Comparison of ENCODE assay signal across 17 cellular contexts in genomic region chr1:183562701-183563100, GRCh38. TPM values are rescaled to one million over a fixed set of nuclear protein-coding genes. Genes with fewer than 3 reads are reported as not detected.
DNase-seq lines count a peak whose midpoint lies in the region; ATAC-seq and TF ChIP-seq lines count a peak whose summit lies in the region.
"Had no signal": no experiment of that assay in that cellular context is flagged by ENCODE, and none has a peak within 500 bp of the region (broad histone marks: within the 10 kb centered on the region; RNA-seq: fewer than 3 reads in every experiment).

No MANE protein-coding gene starts in this region.

- H3K4me1 Mint-ChIP-seq in activated CD8-positive, alpha-beta T cell treated with anti-CD3 and anti-CD28 coated beads, Interleukin-2, amount 10 ng/mL, durations not matched to agents 7 days and 5 days (ENCODE audit: low read depth): peaks cover 12% of the 10 kb centered on the region
- H3K4me1 Mint-ChIP-seq in activated CD8-positive, alpha-beta T cell treated with anti-CD3 and anti-CD28 coated beads for 36 hours (ENCODE audit: low read depth): peaks cover 6% of the 10 kb centered on the region
- peaks cover 54% of the 10 kb centered on the region for H3K4me1 Mint-ChIP-seq in dendritic cell treated with granulocyte-macrophage colony-stimulating factor and Interleukin-4, amounts not matched to agents 40 ng/mL and 50 ng/mL, for 4 days (ENCODE audit: low read depth)
- H3K4me1 Mint-ChIP-seq in nephron progenitor cell: no peaks in the 10 kb centered on the region
- H3K4me1 Mint-ChIP-seq in stimulated activated naive B cell treated with anti-CD40 and anti-IgM and Interleukin-4, amounts not matched to agents 10 μg/mL and 1 μg/mL and 100 μg/mL, for 72 hours: peaks cover 17 to 30% of the 10 kb centered on the region in 2 donors

- H3K27ac Mint-ChIP-seq in activated CD8-positive, alpha-beta T cell treated with anti-CD3 and anti-CD28 coated beads, Interleukin-2, amount 10 ng/mL, durations not matched to agents 7 days and 5 days: peak overlapping the region; percentile 76
- H3K27ac Mint-ChIP-seq in activated CD8-positive, alpha-beta T cell treated with anti-CD3 and anti-CD28 coated beads for 36 hours: no peak overlapping the region
- peak overlapping the region; percentile 73 for H3K27ac Mint-ChIP-seq in dendritic cell treated with granulocyte-macrophage colony-stimulating factor and Interleukin-4, amounts not matched to agents 40 ng/mL and 50 ng/mL, for 4 days
- peak overlapping the region; percentile 64 for H3K27ac Mint-ChIP-seq in nephron progenitor cell
- H3K27ac Mint-ChIP-seq in stimulated activated naive B cell treated with anti-CD40 and anti-IgM and Interleukin-4, amounts not matched to agents 10 μg/mL and 1 μg/mL and 100 μg/mL, for 72 hours: peak overlapping the region; percentile 73
- H3K27ac Mint-ChIP-seq: B cell had no signal

- no peak for TF ChIP-seq CTCF in activated CD8-positive, alpha-beta T cell treated with anti-CD3 and anti-CD28 coated beads for 36 hours (IDR thresholded peaks at IDR 0.05)
- no peak for TF ChIP-seq CTCF in nephron progenitor cell (IDR thresholded peaks at IDR 0.05)

- H3K4me3 Mint-ChIP-seq in activated CD8-positive, alpha-beta T cell treated with anti-CD3 and anti-CD28 coated beads, Interleukin-2, amount 10 ng/mL, durations not matched to agents 7 days and 5 days: no peak overlapping the region
- H3K4me3 Mint-ChIP-seq in activated CD8-positive, alpha-beta T cell treated with anti-CD3 and anti-CD28 coated beads for 36 hours: no peak overlapping the region
- H3K4me3 Mint-ChIP-seq in dendritic cell treated with granulocyte-macrophage colony-stimulating factor and Interleukin-4, amounts not matched to agents 40 ng/mL and 50 ng/mL, for 4 days: no peak overlapping the region
- no peak overlapping the region for H3K4me3 Mint-ChIP-seq in nephron progenitor cell
- no peak overlapping the region for H3K4me3 Mint-ChIP-seq in stimulated activated naive B cell treated with anti-CD40 and anti-IgM and Interleukin-4, amounts not matched to agents 10 μg/mL and 1 μg/mL and 100 μg/mL, for 72 hours
- H3K4me3 Mint-ChIP-seq: B cell; CD4-positive, alpha-beta memory T cell had no signal

- no peaks in the 10 kb centered on the region for H3K9me3 Mint-ChIP-seq in activated CD8-positive, alpha-beta T cell treated with anti-CD3 and anti-CD28 coated beads, Interleukin-2, amount 10 ng/mL, durations not matched to agents 7 days and 5 days (ENCODE audit: insufficient read depth)
- no peaks in the 10 kb centered on the region for H3K9me3 Mint-ChIP-seq in activated CD8-positive, alpha-beta T cell treated with anti-CD3 and anti-CD28 coated beads for 36 hours
- H3K9me3 Mint-ChIP-seq in dendritic cell treated with granulocyte-macrophage colony-stimulating factor and Interleukin-4, amounts not matched to agents 40 ng/mL and 50 ng/mL, for 4 days: no peaks in the 10 kb centered on the region
- no peaks in the 10 kb centered on the region for H3K9me3 Mint-ChIP-seq in nephron progenitor cell
- H3K9me3 Mint-ChIP-seq in stimulated activated naive B cell treated with anti-CD40 and anti-IgM and Interleukin-4, amounts not matched to agents 10 μg/mL and 1 μg/mL and 100 μg/mL, for 72 hours: peaks cover 0 to 1% of the 10 kb centered on the region in 2 donors
- H3K9me3 Mint-ChIP-seq: CD4-positive, alpha-beta memory T cell had no signal

- in situ Hi-C loops in ACHN (cut with HindIII; ENCODE audit: low pct_ligation_motif_present, low pct_unique_long_range_greater_than_20kb, low sequenced_read_pairs): no loop called here

- intact Hi-C loops in activated CD8-positive, alpha-beta T cell treated with anti-CD3 and anti-CD28 coated beads for 36 hours (cut with micrococcal nuclease): no loop called here
- intact Hi-C loops in dendritic cell treated with granulocyte-macrophage colony-stimulating factor and Interleukin-4, amounts not matched to agents 40 ng/mL and 50 ng/mL, for 4 days (cut with micrococcal nuclease): loop anchor here (10.0 kb wide), 1 partner anchor 62 kb away; no protein-coding TSS in a partner anchor

- no peaks in the 10 kb centered on the region for H3K27me3 Mint-ChIP-seq in activated CD8-positive, alpha-beta T cell treated with anti-CD3 and anti-CD28 coated beads, Interleukin-2, amount 10 ng/mL, durations not matched to agents 7 days and 5 days (ENCODE audit: low read depth)
- no peaks in the 10 kb centered on the region for H3K27me3 Mint-ChIP-seq in activated CD8-positive, alpha-beta T cell treated with anti-CD3 and anti-CD28 coated beads for 36 hours
- no peaks in the 10 kb centered on the region for H3K27me3 Mint-ChIP-seq in dendritic cell treated with granulocyte-macrophage colony-stimulating factor and Interleukin-4, amounts not matched to agents 40 ng/mL and 50 ng/mL, for 4 days
- H3K27me3 Mint-ChIP-seq in nephron progenitor cell (ENCODE audit: low read depth, poor library complexity): peaks cover 5% of the 10 kb centered on the region
- H3K27me3 Mint-ChIP-seq in stimulated activated naive B cell treated with anti-CD40 and anti-IgM and Interleukin-4, amounts not matched to agents 10 μg/mL and 1 μg/mL and 100 μg/mL, for 72 hours: no peaks in the 10 kb centered on the region
- H3K27me3 Mint-ChIP-seq: B cell; CD4-positive, alpha-beta memory T cell had no signal

- no peak for ATAC-seq in activated CD8-positive, alpha-beta T cell treated with anti-CD3 and anti-CD28 coated beads, Interleukin-2, amount 10 ng/mL, durations not matched to agents 7 days and 5 days
- no peak for ATAC-seq in activated CD8-positive, alpha-beta T cell treated with anti-CD3 and anti-CD28 coated beads for 36 hours
- no peak for ATAC-seq in stimulated activated naive B cell treated with anti-CD40 and anti-IgM and Interleukin-4, amounts not matched to agents 10 μg/mL and 1 μg/mL and 100 μg/mL, for 72 hours (replicated peaks)
- ATAC-seq: HCT116 had no signal

- POLR2A ChIA-PET in activated CD8-positive, alpha-beta T cell treated with anti-CD3 and anti-CD28 coated beads, Interleukin-2, amount 10 ng/mL, durations not matched to agents 7 days and 5 days (lab: Charles Lee): interaction anchor here (0.5 kb wide), 1 partner anchor 67 kb away, joined by 3 read pairs; no protein-coding TSS in a partner anchor
- POLR2A ChIA-PET in activated CD8-positive, alpha-beta T cell treated with anti-CD3 and anti-CD28 coated beads for 36 hours (lab: Charles Lee): interaction anchor here (0.6 to 0.7 kb wide), 3 partner anchors 17 to 660 kb away, joined by 3 read pairs; no protein-coding TSS in a partner anchor

- DNase-seq in activated CD8-positive, alpha-beta T cell treated with anti-CD3 and anti-CD28 coated beads, Interleukin-2, amount 10 ng/mL, durations not matched to agents 7 days and 5 days: peak; percentile 9
- no peak for DNase-seq in activated CD8-positive, alpha-beta T cell treated with anti-CD3 and anti-CD28 coated beads for 36 hours
- DNase-seq in nephron progenitor cell: no peak
- DNase-seq in stimulated activated naive B cell treated with anti-CD40 and anti-IgM and Interleukin-4, amounts not matched to agents 10 μg/mL and 1 μg/mL and 100 μg/mL, for 72 hours: no peak
- DNase-seq in D341Med (ENCODE audit: low spot score): no peak
- DNase-seq in epidermal melanocyte (ENCODE audit: insufficient read length, low spot score): no peak
- DNase-seq in ACHN: no peak
- DNase-seq: 8988T; C1 segment of cervical spinal cord; CD4-positive, alpha-beta memory T cell; COR-L47; DMS53; GF-D8; GM23248 had no signal

- peaks cover 14% of the 10 kb centered on the region for H3K36me3 Mint-ChIP-seq in activated CD8-positive, alpha-beta T cell treated with anti-CD3 and anti-CD28 coated beads, Interleukin-2, amount 10 ng/mL, durations not matched to agents 7 days and 5 days (ENCODE audit: low read depth)
- H3K36me3 Mint-ChIP-seq in activated CD8-positive, alpha-beta T cell treated with anti-CD3 and anti-CD28 coated beads for 36 hours (ENCODE audit: low read depth): peaks cover under 1% of the 10 kb centered on the region
- peaks cover 100% of the 10 kb centered on the region for H3K36me3 Mint-ChIP-seq in dendritic cell treated with granulocyte-macrophage colony-stimulating factor and Interleukin-4, amounts not matched to agents 40 ng/mL and 50 ng/mL, for 4 days (ENCODE audit: low read depth)
- H3K36me3 Mint-ChIP-seq in nephron progenitor cell (ENCODE audit: low read depth): peaks cover 5% of the 10 kb centered on the region
- peaks cover 64 to 80% of the 10 kb centered on the region in 2 donors for H3K36me3 Mint-ChIP-seq in stimulated activated naive B cell treated with anti-CD40 and anti-IgM and Interleukin-4, amounts not matched to agents 10 μg/mL and 1 μg/mL and 100 μg/mL, for 72 hours

- CTCF ChIA-PET in activated CD8-positive, alpha-beta T cell treated with anti-CD3 and anti-CD28 coated beads, Interleukin-2, amount 10 ng/mL, durations not matched to agents 7 days and 5 days (lab: Charles Lee): interaction anchor here (1.1 to 1.8 kb wide), 2 partner anchors 18 to 93 kb away, joined by 4 to 7 read pairs; no protein-coding TSS in a partner anchor
- CTCF ChIA-PET in activated CD8-positive, alpha-beta T cell treated with anti-CD3 and anti-CD28 coated beads for 36 hours (lab: Charles Lee): interaction anchor here (1.7 kb wide), 1 partner anchor 15 kb away, joined by 4 read pairs; no protein-coding TSS in a partner anchor

RNA-seq across cellular contexts. Expression of gene NCF2, which starts 27.6 kb away (rescaled TPM):
- 10 to 100 TPM in 1 of 2 experiments, 1 to 10 TPM in 1; 9.2 to 10.3 TPM for total RNA-seq in activated CD8-positive, alpha-beta T cell treated with anti-CD3 and anti-CD28 coated beads, Interleukin-2, amount 10 ng/mL, durations not matched to agents 7 days and 5 days
- total RNA-seq in activated CD8-positive, alpha-beta T cell treated with anti-CD3 and anti-CD28 coated beads for 36 hours: 1 to 10 TPM; 4.2 to 4.7 TPM
- total RNA-seq: GM23248 had no signal
